1 cellular context compared by ENCODE assay signal in the genomic region with DNA sequence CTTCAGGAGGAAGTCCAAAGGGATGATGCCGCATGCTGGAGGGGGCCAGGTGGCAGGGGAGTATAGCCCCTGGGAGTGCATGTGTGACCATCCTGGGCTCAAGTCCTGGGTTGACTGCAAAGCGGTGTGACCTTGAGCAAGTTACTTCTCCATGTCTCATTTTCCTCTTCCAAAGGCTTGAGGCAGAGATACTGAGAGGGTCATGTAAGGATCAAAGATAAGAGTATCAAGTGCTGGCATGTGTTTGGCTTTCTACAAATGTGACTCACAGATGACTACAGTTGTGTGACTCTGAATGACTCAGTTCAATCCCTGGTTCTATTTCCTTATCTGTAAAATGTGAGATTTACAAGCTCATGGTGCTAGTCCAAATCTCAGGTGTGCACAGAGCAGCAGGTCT.
TF ChIP-seq lines count a peak whose summit lies in the region.

No MANE protein-coding gene starts in this region.

TF ChIP-seq in IMR-90, 13 proteins besides CTCF, POLR2A, EP300 and RAD21 (continued from another document):
- TF ChIP-seq MXI1 (IDR thresholded peaks at IDR 0.05; ENCODE audit: borderline replicate concordance, low read depth, low read length) (no peak), BHLHE40 (IDR thresholded peaks at IDR 0.05; ENCODE audit: low read depth, low read length) (peak; percentile 74; the same call in 1 of the 2 replicates), NFE2L2 (IDR thresholded peaks at IDR 0.05; ENCODE audit: low read depth, low read length) (peak; percentile 46; the same call in 1 of the 2 replicates), CEBPB (IDR thresholded peaks at IDR 0.05; ENCODE audit: low read depth, low read length) (no peak; the same call in 1 of the 2 replicates)
